Comparison of ENCODE assay signal across 1 cellular context in the genomic region with DNA sequence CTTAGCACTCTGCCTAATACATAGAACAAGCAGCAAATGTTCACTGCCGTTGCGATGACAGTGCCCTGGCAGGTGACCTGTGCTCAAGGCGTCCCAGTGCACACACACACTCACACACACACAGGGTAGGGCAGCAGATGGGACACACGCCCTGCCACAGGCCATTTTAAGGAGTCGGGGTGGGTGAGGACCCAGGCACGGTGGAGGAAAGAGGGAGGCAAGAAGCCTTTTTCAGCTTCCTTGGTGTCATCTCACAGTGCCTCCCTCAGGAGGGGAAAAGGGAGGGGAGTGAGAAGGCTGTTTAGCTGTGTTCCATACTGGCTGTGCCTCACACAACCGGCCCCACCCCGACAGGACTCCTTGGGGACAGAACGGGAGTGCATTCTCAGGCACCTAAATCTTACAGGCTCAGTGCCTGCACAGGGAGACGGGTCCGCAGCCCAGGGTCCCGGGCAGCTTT.
TF ChIP-seq lines count a peak whose summit lies in the region.

No MANE protein-coding gene starts in this region.

TF ChIP-seq in HEK293, 187 proteins besides CTCF, POLR2A, EP300 and RAD21:
- TF ChIP-seq, protein P1, sequence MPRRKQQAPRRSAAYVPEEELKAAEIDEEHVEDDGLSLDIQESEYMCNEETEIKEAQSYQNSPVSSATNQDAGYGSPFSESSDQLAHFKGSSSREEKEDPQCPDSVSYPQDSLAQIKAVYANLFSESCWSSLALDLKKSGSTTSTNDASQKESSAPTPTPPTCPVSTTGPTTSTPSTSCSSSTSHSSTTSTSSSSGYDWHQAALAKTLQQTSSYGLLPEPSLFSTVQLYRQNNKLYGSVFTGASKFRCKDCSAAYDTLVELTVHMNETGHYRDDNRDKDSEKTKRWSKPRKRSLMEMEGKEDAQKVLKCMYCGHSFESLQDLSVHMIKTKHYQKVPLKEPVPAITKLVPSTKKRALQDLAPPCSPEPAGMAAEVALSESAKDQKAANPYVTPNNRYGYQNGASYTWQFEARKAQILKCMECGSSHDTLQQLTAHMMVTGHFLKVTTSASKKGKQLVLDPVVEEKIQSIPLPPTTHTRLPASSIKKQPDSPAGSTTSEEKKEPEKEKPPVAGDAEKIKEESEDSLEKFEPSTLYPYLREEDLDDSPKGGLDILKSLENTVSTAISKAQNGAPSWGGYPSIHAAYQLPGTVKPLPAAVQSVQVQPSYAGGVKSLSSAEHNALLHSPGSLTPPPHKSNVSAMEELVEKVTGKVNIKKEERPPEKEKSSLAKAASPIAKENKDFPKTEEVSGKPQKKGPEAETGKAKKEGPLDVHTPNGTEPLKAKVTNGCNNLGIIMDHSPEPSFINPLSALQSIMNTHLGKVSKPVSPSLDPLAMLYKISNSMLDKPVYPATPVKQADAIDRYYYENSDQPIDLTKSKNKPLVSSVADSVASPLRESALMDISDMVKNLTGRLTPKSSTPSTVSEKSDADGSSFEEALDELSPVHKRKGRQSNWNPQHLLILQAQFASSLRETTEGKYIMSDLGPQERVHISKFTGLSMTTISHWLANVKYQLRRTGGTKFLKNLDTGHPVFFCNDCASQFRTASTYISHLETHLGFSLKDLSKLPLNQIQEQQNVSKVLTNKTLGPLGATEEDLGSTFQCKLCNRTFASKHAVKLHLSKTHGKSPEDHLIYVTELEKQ (tag by site-specific recombination; IDR thresholded peaks at IDR 0.05; ENCODE audit: borderline replicate concordance) = no peak
- TF ChIP-seq ZNF529 (tag by site-specific recombination; IDR thresholded peaks at IDR 0.05; ENCODE audit: insufficient replicate concordance) (no peak), FEZF1 (tag by site-specific recombination; IDR thresholded peaks at IDR 0.05) (0 out of 2 replicates have a peak, but pooled peaks have one; percentile 6), ZNF366 (tag by site-specific recombination; conservative IDR thresholded peaks at IDR 0.05) (no peak), ZNF654 (tag by site-specific recombination; IDR thresholded peaks at IDR 0.05; ENCODE audit: low read depth) (no peak), ZNF341 (tag by site-specific recombination; IDR thresholded peaks at IDR 0.05; ENCODE audit: low read depth) (peak; percentile 55), IKZF3 (tag by site-specific recombination; IDR thresholded peaks at IDR 0.05) (no peak), MZF1 (tag by site-specific recombination; IDR thresholded peaks at IDR 0.05; ENCODE audit: borderline replicate concordance) (no peak), ZNF677 (tag by site-specific recombination; IDR thresholded peaks at IDR 0.05) (no peak), ZNF561 (tag by site-specific recombination; IDR thresholded peaks at IDR 0.05; ENCODE audit: borderline replicate concordance) (no peak), ZNF585B (tag by site-specific recombination; IDR thresholded peaks at IDR 0.05) (no peak), TRIM28 (IDR thresholded peaks at IDR 0.05; ENCODE audit: borderline replicate concordance, low read length) (no peak), ZNF664 (tag by site-specific recombination; IDR thresholded peaks at IDR 0.05) (no peak), ZNF544 (tag by site-specific recombination; IDR thresholded peaks at IDR 0.05) (no peak), ZNF132 (tag by site-specific recombination; IDR thresholded peaks at IDR 0.05; ENCODE audit: borderline replicate concordance) (no peak), ZNF600 (tag by site-specific recombination; IDR thresholded peaks at IDR 0.05) (peak; percentile 60), GLI4 (tag by site-specific recombination; IDR thresholded peaks at IDR 0.05) (no peak), ZNF2 (tag by site-specific recombination; IDR thresholded peaks at IDR 0.05) (no peak)
- TF ChIP-seq, protein P2, sequence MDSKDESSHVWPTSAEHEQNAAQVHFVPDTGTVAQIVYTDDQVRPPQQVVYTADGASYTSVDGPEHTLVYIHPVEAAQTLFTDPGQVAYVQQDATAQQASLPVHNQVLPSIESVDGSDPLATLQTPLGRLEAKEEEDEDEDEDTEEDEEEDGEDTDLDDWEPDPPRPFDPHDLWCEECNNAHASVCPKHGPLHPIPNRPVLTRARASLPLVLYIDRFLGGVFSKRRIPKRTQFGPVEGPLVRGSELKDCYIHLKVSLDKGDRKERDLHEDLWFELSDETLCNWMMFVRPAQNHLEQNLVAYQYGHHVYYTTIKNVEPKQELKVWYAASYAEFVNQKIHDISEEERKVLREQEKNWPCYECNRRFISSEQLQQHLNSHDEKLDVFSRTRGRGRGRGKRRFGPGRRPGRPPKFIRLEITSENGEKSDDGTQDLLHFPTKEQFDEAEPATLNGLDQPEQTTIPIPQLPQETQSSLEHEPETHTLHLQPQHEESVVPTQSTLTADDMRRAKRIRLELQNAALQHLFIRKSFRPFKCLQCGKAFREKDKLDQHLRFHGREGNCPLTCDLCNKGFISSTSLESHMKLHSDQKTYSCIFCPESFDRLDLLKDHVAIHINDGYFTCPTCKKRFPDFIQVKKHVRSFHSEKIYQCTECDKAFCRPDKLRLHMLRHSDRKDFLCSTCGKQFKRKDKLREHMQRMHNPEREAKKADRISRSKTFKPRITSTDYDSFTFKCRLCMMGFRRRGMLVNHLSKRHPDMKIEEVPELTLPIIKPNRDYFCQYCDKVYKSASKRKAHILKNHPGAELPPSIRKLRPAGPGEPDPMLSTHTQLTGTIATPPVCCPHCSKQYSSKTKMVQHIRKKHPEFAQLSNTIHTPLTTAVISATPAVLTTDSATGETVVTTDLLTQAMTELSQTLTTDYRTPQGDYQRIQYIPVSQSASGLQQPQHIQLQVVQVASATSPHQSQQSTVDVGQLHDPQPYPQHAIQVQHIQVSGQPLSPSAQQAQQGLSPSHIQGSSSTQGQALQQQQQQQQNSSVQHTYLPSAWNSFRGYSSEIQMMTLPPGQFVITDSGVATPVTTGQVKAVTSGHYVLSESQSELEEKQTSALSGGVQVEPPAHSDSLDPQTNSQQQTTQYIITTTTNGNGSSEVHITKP (tag by site-specific recombination; IDR thresholded peaks at IDR 0.05) = no peak
- TF ChIP-seq, protein P3, sequence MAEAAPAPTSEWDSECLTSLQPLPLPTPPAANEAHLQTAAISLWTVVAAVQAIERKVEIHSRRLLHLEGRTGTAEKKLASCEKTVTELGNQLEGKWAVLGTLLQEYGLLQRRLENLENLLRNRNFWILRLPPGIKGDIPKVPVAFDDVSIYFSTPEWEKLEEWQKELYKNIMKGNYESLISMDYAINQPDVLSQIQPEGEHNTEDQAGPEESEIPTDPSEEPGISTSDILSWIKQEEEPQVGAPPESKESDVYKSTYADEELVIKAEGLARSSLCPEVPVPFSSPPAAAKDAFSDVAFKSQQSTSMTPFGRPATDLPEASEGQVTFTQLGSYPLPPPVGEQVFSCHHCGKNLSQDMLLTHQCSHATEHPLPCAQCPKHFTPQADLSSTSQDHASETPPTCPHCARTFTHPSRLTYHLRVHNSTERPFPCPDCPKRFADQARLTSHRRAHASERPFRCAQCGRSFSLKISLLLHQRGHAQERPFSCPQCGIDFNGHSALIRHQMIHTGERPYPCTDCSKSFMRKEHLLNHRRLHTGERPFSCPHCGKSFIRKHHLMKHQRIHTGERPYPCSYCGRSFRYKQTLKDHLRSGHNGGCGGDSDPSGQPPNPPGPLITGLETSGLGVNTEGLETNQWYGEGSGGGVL (tag by site-specific recombination; IDR thresholded peaks at IDR 0.05) = peak; percentile 68
TF ChIP-seq in HEK293: peak in this region for 4.
